In genomic region chr2:121130301-121130850, GRCh38 we compare ENCODE assay signal across 21 cellular contexts.
A peak's percentile ranks its signal among the peaks of the same experiment; 100 is the strongest.
DNase-seq lines count a peak whose midpoint lies in the region; ATAC-seq, FAIRE-seq and TF ChIP-seq lines count a peak whose summit lies in the region.
"Had no signal": no experiment of that assay in that cellular context is flagged by ENCODE, and none has a peak within 500 bp of the region (broad histone marks: within the 10 kb centered on the region; RNA-seq: fewer than 3 reads in every experiment).

No MANE protein-coding gene starts in this region.

- H3K36me3 ChIP-seq in heart right ventricle (no peaks in the 10 kb centered on the region), kidney (ENCODE audit: control insufficient read depth in 1 of 2, insufficient read depth in 2 of 2, low read length in 2 of 2) (no peaks in the 10 kb centered on the region)

- TF ChIP-seq CTCF in heart right ventricle (IDR thresholded peaks at IDR 0.05) (no peak), kidney (IDR thresholded peaks at IDR 0.05; ENCODE audit: borderline replicate concordance, extremely low read depth, insufficient read depth) (no peak)

- intact Hi-C loops in cardiac septum (cut with DNase I) (no loop called here), heart right ventricle (cut with DNase I) (no loop called here), kidney (cut with DNase I) (no loop called here)

- H3K9me3 ChIP-seq in heart right ventricle (no peaks in the 10 kb centered on the region), kidney (ENCODE audit: control insufficient read depth in 1 of 2, low read length in 2 of 2) (no peaks in the 10 kb centered on the region)

- ATAC-seq in heart right ventricle (no peak), HG03565 (IDR thresholded peaks at IDR 0.05; ENCODE audit: unreplicated experiment) (no peak)
- ATAC-seq: CD8-positive, alpha-beta T cell; GM12878 had no signal

- no peaks in the 10 kb centered on the region for H3K4me1 ChIP-seq in heart right ventricle
- H3K4me1 ChIP-seq in kidney (ENCODE audit: control insufficient read depth in 1 of 2, insufficient read depth in 1 of 2, low read depth in 1 of 2, low read length in 2 of 2) = peaks cover 0 to 7% of the 10 kb centered on the region in 2 donors

- no peak for FAIRE-seq in kidney (lab: Jason Lieb, UNC)
- FAIRE-seq: GM12878 had no signal

- no peak overlapping the region for H3K9ac ChIP-seq in kidney (ENCODE audit: low read length in 2 of 2)

- DNase-seq in DMS 273 (lab: John Stamatoyannopoulos, UW; ENCODE audit: unreplicated experiment) (peak; percentile 53), DMS 273 treated with DMSO at 0.1 percent for 48 hours (lab: John Stamatoyannopoulos, UW) (no peak), cardiac septum (ENCODE audit: low spot score) (peak; percentile 70), heart right ventricle (no peak), kidney (peak; percentile 41), SHP77 treated with DMSO at 0.1 percent for 48 hours (lab: John Stamatoyannopoulos, UW) (no peak)
- DNase-seq in activated naive CD4-positive, alpha-beta T cell (lab: John Stamatoyannopoulos, UW) = no peak
- DNase-seq: Calu3; CD8-positive, alpha-beta T cell; DND-41; H9; KBM-7; MM.1S; NCI-H1048; NCI-H1417 treated with DMSO at 0.1 percent for 48 hours; NCI-H1930; SIG-M5 had no signal

- no peaks in the 10 kb centered on the region for H3K27me3 ChIP-seq in heart right ventricle

- H3K4me3 ChIP-seq in heart right ventricle (no peak overlapping the region), kidney (ENCODE audit: low read length in 2 of 2) (no peak overlapping the region)
- H3K4me3 ChIP-seq: GM12878 had no signal

- WGBS in heart right ventricle, 2 donors = 78 to 83% methylated on average over 4 of the region's 4 CpGs

- H3K27ac ChIP-seq in heart right ventricle = no peak overlapping the region
- no peak overlapping the region for H3K27ac ChIP-seq in kidney (ENCODE audit: low read depth in 2 of 2, low read length in 2 of 2)
- H3K27ac ChIP-seq: 22Rv1, RWPE1 had no signal

Comparison
In these comparisons a context has a peak if more than half of its experiments do, and no peak if none do; other contexts are left out.
1. DNase-seq: peak in DMS 273 (single experiment), cardiac septum (single experiment) and kidney (single experiment); none in DMS 273 treated with DMSO at 0.1 percent for 48 hours (single experiment), heart right ventricle (0 of 2), activated naive CD4-positive, alpha-beta T cell (0 of 4) and SHP77 treated with DMSO at 0.1 percent for 48 hours (single experiment).